In genomic region chr6:15312500-15312899, GRCh38 we compare ENCODE assay signal across 1 cellular context.
TF ChIP-seq lines count a peak whose summit lies in the region.

No MANE protein-coding gene starts in this region.

TF ChIP-seq in HEK293, 187 proteins besides CTCF, POLR2A, EP300 and RAD21 (continued from another document):
- TF ChIP-seq, protein P1, sequence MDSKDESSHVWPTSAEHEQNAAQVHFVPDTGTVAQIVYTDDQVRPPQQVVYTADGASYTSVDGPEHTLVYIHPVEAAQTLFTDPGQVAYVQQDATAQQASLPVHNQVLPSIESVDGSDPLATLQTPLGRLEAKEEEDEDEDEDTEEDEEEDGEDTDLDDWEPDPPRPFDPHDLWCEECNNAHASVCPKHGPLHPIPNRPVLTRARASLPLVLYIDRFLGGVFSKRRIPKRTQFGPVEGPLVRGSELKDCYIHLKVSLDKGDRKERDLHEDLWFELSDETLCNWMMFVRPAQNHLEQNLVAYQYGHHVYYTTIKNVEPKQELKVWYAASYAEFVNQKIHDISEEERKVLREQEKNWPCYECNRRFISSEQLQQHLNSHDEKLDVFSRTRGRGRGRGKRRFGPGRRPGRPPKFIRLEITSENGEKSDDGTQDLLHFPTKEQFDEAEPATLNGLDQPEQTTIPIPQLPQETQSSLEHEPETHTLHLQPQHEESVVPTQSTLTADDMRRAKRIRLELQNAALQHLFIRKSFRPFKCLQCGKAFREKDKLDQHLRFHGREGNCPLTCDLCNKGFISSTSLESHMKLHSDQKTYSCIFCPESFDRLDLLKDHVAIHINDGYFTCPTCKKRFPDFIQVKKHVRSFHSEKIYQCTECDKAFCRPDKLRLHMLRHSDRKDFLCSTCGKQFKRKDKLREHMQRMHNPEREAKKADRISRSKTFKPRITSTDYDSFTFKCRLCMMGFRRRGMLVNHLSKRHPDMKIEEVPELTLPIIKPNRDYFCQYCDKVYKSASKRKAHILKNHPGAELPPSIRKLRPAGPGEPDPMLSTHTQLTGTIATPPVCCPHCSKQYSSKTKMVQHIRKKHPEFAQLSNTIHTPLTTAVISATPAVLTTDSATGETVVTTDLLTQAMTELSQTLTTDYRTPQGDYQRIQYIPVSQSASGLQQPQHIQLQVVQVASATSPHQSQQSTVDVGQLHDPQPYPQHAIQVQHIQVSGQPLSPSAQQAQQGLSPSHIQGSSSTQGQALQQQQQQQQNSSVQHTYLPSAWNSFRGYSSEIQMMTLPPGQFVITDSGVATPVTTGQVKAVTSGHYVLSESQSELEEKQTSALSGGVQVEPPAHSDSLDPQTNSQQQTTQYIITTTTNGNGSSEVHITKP (tag by site-specific recombination; IDR thresholded peaks at IDR 0.05) = peak; percentile 49
- TF ChIP-seq ZBTB17 (tag by site-specific recombination; IDR thresholded peaks at IDR 0.05) = peak; percentile 51; the same call in 1 of the 2 replicates
- peak; percentile 47 for TF ChIP-seq ZNF600 (tag by site-specific recombination; IDR thresholded peaks at IDR 0.05)
- TF ChIP-seq ZNF223 (tag by site-specific recombination; IDR thresholded peaks at IDR 0.05) = no peak
- no peak for TF ChIP-seq ZNF621 (tag by site-specific recombination; IDR thresholded peaks at IDR 0.05)
